Comparison of ENCODE assay signal across 20 cellular contexts in genomic region chr1:34827341-34827941, GRCh38. TPM values are rescaled to one million over a fixed set of nuclear protein-coding genes. Genes with fewer than 3 reads are reported as not detected.
DNase-seq lines count a peak whose midpoint lies in the region; ATAC-seq and TF ChIP-seq lines count a peak whose summit lies in the region.
"Had no signal": no experiment of that assay in that cellular context is flagged by ENCODE, and none has a peak within 500 bp of the region (broad histone marks: within the 10 kb centered on the region; RNA-seq: fewer than 3 reads in every experiment).

No MANE protein-coding gene starts in this region.

- H3K36me3 Mint-ChIP-seq in activated CD4-positive, alpha-beta T cell treated with anti-CD3 and anti-CD28 coated beads, Interleukin-2, amount 10 ng/mL, durations not matched to agents 24 days and 14 days (ENCODE audit: low read depth): no peaks in the 10 kb centered on the region
- no peaks in the 10 kb centered on the region for H3K36me3 Mint-ChIP-seq in activated CD4-positive, alpha-beta T cell treated with anti-CD3 and anti-CD28 coated beads, Interleukin-2, amount 10 ng/mL, durations not matched to agents 7 days and 5 days (ENCODE audit: low read depth)
- no peaks in the 10 kb centered on the region for H3K36me3 Mint-ChIP-seq in stimulated activated effector memory CD8-positive, alpha-beta T cell treated with anti-CD3 and anti-CD28 coated beads, Interleukin-12 subunit alpha, Interleukin-12 subunit beta, amount 100 ng/mL, for 72 hours

- CTCF ChIA-PET in activated CD4-positive, alpha-beta T cell treated with anti-CD3 and anti-CD28 coated beads, Interleukin-2, amount 10 ng/mL, durations not matched to agents 7 days and 5 days (lab: Charles Lee): interaction anchor here (1.1 to 1.3 kb wide), 2 partner anchors 11 to 33 kb away, joined by 4 read pairs; partner anchors contain the start of gene SMIM12

- no peak for ATAC-seq in lung (ENCODE audit: insufficient read depth, low FRiP score)
- no peak for ATAC-seq in stimulated activated effector memory CD8-positive, alpha-beta T cell treated with anti-CD3 and anti-CD28 coated beads, Interleukin-12 subunit alpha, Interleukin-12 subunit beta, amount 100 ng/mL, for 72 hours
- ATAC-seq: A549 had no signal

- no peaks in the 10 kb centered on the region for H3K36me3 ChIP-seq in lung (ENCODE audit: control insufficient read depth in 2 of 2, insufficient read depth in 2 of 2, low read length in 2 of 2)
- H3K36me3 ChIP-seq in HAP-1 (replicated peaks): no peaks in the 10 kb centered on the region

- H3K4me1 Mint-ChIP-seq in activated CD4-positive, alpha-beta T cell treated with anti-CD3 and anti-CD28 coated beads, Interleukin-2, amount 10 ng/mL, durations not matched to agents 24 days and 14 days: no peaks in the 10 kb centered on the region
- H3K4me1 Mint-ChIP-seq in activated CD4-positive, alpha-beta T cell treated with anti-CD3 and anti-CD28 coated beads, Interleukin-2, amount 10 ng/mL, durations not matched to agents 7 days and 5 days: no peaks in the 10 kb centered on the region
- H3K4me1 Mint-ChIP-seq in stimulated activated effector memory CD8-positive, alpha-beta T cell treated with anti-CD3 and anti-CD28 coated beads, Interleukin-12 subunit alpha, Interleukin-12 subunit beta, amount 100 ng/mL, for 72 hours: no peaks in the 10 kb centered on the region

- no peak overlapping the region for H3K4me3 Mint-ChIP-seq in activated CD4-positive, alpha-beta T cell treated with anti-CD3 and anti-CD28 coated beads, Interleukin-2, amount 10 ng/mL, durations not matched to agents 24 days and 14 days
- H3K4me3 Mint-ChIP-seq in activated CD4-positive, alpha-beta T cell treated with anti-CD3 and anti-CD28 coated beads, Interleukin-2, amount 10 ng/mL, durations not matched to agents 7 days and 5 days: no peak overlapping the region
- no peak overlapping the region for H3K4me3 Mint-ChIP-seq in stimulated activated effector memory CD8-positive, alpha-beta T cell treated with anti-CD3 and anti-CD28 coated beads, Interleukin-12 subunit alpha, Interleukin-12 subunit beta, amount 100 ng/mL, for 72 hours
- H3K4me3 Mint-ChIP-seq: CD4-positive, alpha-beta T cell had no signal

- H3K27ac ChIP-seq in lung (ENCODE audit: low read depth in 1 of 2, low read length in 1 of 2): no peak overlapping the region
- H3K27ac ChIP-seq: 22Rv1, A549, C4-2B, HL-60 had no signal

- no peaks in the 10 kb centered on the region for H3K9me3 Mint-ChIP-seq in activated CD4-positive, alpha-beta T cell treated with anti-CD3 and anti-CD28 coated beads, Interleukin-2, amount 10 ng/mL, durations not matched to agents 24 days and 14 days
- H3K9me3 Mint-ChIP-seq in activated CD4-positive, alpha-beta T cell treated with anti-CD3 and anti-CD28 coated beads, Interleukin-2, amount 10 ng/mL, durations not matched to agents 7 days and 5 days: no peaks in the 10 kb centered on the region
- H3K9me3 Mint-ChIP-seq in stimulated activated effector memory CD8-positive, alpha-beta T cell treated with anti-CD3 and anti-CD28 coated beads, Interleukin-12 subunit alpha, Interleukin-12 subunit beta, amount 100 ng/mL, for 72 hours: no peaks in the 10 kb centered on the region
- H3K9me3 Mint-ChIP-seq: CD4-positive, alpha-beta T cell had no signal

- intact Hi-C loops in activated CD4-positive, alpha-beta T cell treated with anti-CD3 and anti-CD28 coated beads, Interleukin-2, amount 10 ng/mL, durations not matched to agents 24 days and 14 days (cut with micrococcal nuclease): no loop called here

- in situ Hi-C loops in HAP-1 (cut with MboI; ENCODE audit: low sequenced_read_pairs): no loop called here

- H3K9me3 ChIP-seq in lung (ENCODE audit: control insufficient read depth in 2 of 2, insufficient read depth in 1 of 2, low read length in 1 of 2): no peaks in the 10 kb centered on the region
- no peaks in the 10 kb centered on the region for H3K9me3 ChIP-seq in HAP-1
- H3K9me3 ChIP-seq: A549, Caco-2 had no signal

- POLR2A ChIA-PET in activated CD4-positive, alpha-beta T cell treated with anti-CD3 and anti-CD28 coated beads, Interleukin-2, amount 10 ng/mL, durations not matched to agents 7 days and 5 days (lab: Charles Lee): no interaction called here

- peak; percentile 41 for DNase-seq in activated CD4-positive, alpha-beta T cell treated with anti-CD3 and anti-CD28 coated beads, Interleukin-2, amount 10 ng/mL, durations not matched to agents 24 days and 14 days
- no peak for DNase-seq in activated CD4-positive, alpha-beta T cell treated with anti-CD3 and anti-CD28 coated beads, Interleukin-2, amount 10 ng/mL, durations not matched to agents 7 days and 5 days
- DNase-seq in ecto neural progenitor cell (ENCODE audit: low spot score): peak; percentile 28
- DNase-seq in lung (ENCODE audit: low spot score): peak; percentile 10
- peak in 1 of 2 donors; percentile 38 for DNase-seq in stimulated activated effector memory CD8-positive, alpha-beta T cell treated with anti-CD3 and anti-CD28 coated beads, Interleukin-12 subunit alpha, Interleukin-12 subunit beta, amount 100 ng/mL, for 72 hours (ENCODE audit: low spot score in 2 of 2)
- DNase-seq in HAP-1 (ENCODE audit: low spot score in 2 of 2): no peak
- DNase-seq in islet precursor cell: no peak
- no peak for DNase-seq in pons (ENCODE audit: low spot score)
- DNase-seq: AML-193; Caco-2; CD4-positive, alpha-beta T cell; GOT3; H7; IMR-90 had no signal

- H3K27ac Mint-ChIP-seq in activated CD4-positive, alpha-beta T cell treated with anti-CD3 and anti-CD28 coated beads, Interleukin-2, amount 10 ng/mL, durations not matched to agents 24 days and 14 days: no peak overlapping the region
- H3K27ac Mint-ChIP-seq in activated CD4-positive, alpha-beta T cell treated with anti-CD3 and anti-CD28 coated beads, Interleukin-2, amount 10 ng/mL, durations not matched to agents 7 days and 5 days: no peak overlapping the region
- peak overlapping the region; percentile 10 for H3K27ac Mint-ChIP-seq in stimulated activated effector memory CD8-positive, alpha-beta T cell treated with anti-CD3 and anti-CD28 coated beads, Interleukin-12 subunit alpha, Interleukin-12 subunit beta, amount 100 ng/mL, for 72 hours
- H3K27ac Mint-ChIP-seq: CD4-positive, alpha-beta T cell had no signal

- peaks cover 0 to 12% of the 10 kb centered on the region in 2 donors for H3K4me1 ChIP-seq in lung (ENCODE audit: control insufficient read depth in 2 of 2, insufficient read depth in 2 of 2, low read length in 2 of 2)
- no peaks in the 10 kb centered on the region for H3K4me1 ChIP-seq in HAP-1
- H3K4me1 ChIP-seq: A549, Caco-2 had no signal

- H3K27me3 ChIP-seq in lung (ENCODE audit: control insufficient read depth, insufficient read depth) (no peaks in the 10 kb centered on the region), HAP-1 (ENCODE audit: low read depth) (peaks cover 4% of the 10 kb centered on the region; the same call in 1 of the 2 replicates)

- H3K27me3 Mint-ChIP-seq in activated CD4-positive, alpha-beta T cell treated with anti-CD3 and anti-CD28 coated beads, Interleukin-2, amount 10 ng/mL, durations not matched to agents 24 days and 14 days: no peaks in the 10 kb centered on the region
- no peaks in the 10 kb centered on the region for H3K27me3 Mint-ChIP-seq in activated CD4-positive, alpha-beta T cell treated with anti-CD3 and anti-CD28 coated beads, Interleukin-2, amount 10 ng/mL, durations not matched to agents 7 days and 5 days
- H3K27me3 Mint-ChIP-seq: CD4-positive, alpha-beta T cell had no signal

- no peak overlapping the region for H3K4me3 ChIP-seq in lung
- no peak overlapping the region for H3K4me3 ChIP-seq in HAP-1
- H3K4me3 ChIP-seq: A549 had no signal

- 93 to 95% methylated on average over 5 of the region's 5 CpGs for WGBS in lung, 2 donors

- TF ChIP-seq CTCF in lung (IDR thresholded peaks at IDR 0.05; ENCODE audit: control extremely low read depth, extremely low read depth): no peak

RNA-seq across cellular contexts. Expression of gene SMIM12, which starts 32.1 kb away (rescaled TPM):
- 63.2 TPM in 2 replicates for total RNA-seq in activated CD4-positive, alpha-beta T cell treated with anti-CD3 and anti-CD28 coated beads, Interleukin-2, amount 10 ng/mL, durations not matched to agents 24 days and 14 days
- total RNA-seq in activated CD4-positive, alpha-beta T cell treated with anti-CD3 and anti-CD28 coated beads, Interleukin-2, amount 10 ng/mL, durations not matched to agents 7 days and 5 days: 10 to 100 TPM; 44.4 to 54.8 TPM
- 10 to 100 TPM; 19.5 to 50.8 TPM for total RNA-seq in lung
- polyA plus RNA-seq in lung: 10 to 100 TPM; 17.9 to 67.8 TPM

RNA-seq across cellular contexts. Expression of gene GJA4, which starts 34.6 kb away (rescaled TPM):
- not detected in 2 replicates for total RNA-seq in activated CD4-positive, alpha-beta T cell treated with anti-CD3 and anti-CD28 coated beads, Interleukin-2, amount 10 ng/mL, durations not matched to agents 24 days and 14 days
- not detected for total RNA-seq in activated CD4-positive, alpha-beta T cell treated with anti-CD3 and anti-CD28 coated beads, Interleukin-2, amount 10 ng/mL, durations not matched to agents 7 days and 5 days
- total RNA-seq in lung: 10 to 100 TPM; 22.6 to 28.9 TPM
- 10 to 100 TPM in 1 of 2 donors, 1 to 10 TPM in 1; 6.4 to 16.1 TPM for polyA plus RNA-seq in lung
- total RNA-seq: Caco-2; CD4-positive, alpha-beta T cell; HT1080; IMR-90 had no signal
- polyA plus RNA-seq: A549, BJ, IMR-90 had no signal

RNA-seq across cellular contexts. Expression of gene GJB3, which starts 46.4 kb away (rescaled TPM):
- not detected in 2 replicates for total RNA-seq in activated CD4-positive, alpha-beta T cell treated with anti-CD3 and anti-CD28 coated beads, Interleukin-2, amount 10 ng/mL, durations not matched to agents 24 days and 14 days
- total RNA-seq in activated CD4-positive, alpha-beta T cell treated with anti-CD3 and anti-CD28 coated beads, Interleukin-2, amount 10 ng/mL, durations not matched to agents 7 days and 5 days: not detected
- under 1 TPM; 0.51 to 0.52 TPM for total RNA-seq in lung
- 1 to 10 TPM in 1 of 2 donors, under 1 TPM in 1; 0.79 to 2.5 TPM for polyA plus RNA-seq in lung
- total RNA-seq: CD4-positive, alpha-beta T cell; HT1080; IMR-90 had no signal
- polyA plus RNA-seq: BJ, IMR-90 had no signal

Comparison
In these comparisons a context has a peak if more than half of its experiments do, and no peak if none do; other contexts are left out.
1. DNase-seq: peak in activated CD4-positive, alpha-beta T cell treated with anti-CD3 and anti-CD28 coated beads, Interleukin-2, amount 10 ng/mL, durations not matched to agents 24 days and 14 days (single experiment), ecto neural progenitor cell (single experiment) and lung (single experiment); none in activated CD4-positive, alpha-beta T cell treated with anti-CD3 and anti-CD28 coated beads, Interleukin-2, amount 10 ng/mL, durations not matched to agents 7 days and 5 days (single experiment), HAP-1 (0 of 2), islet precursor cell (single experiment) and pons (single experiment).
2. RNA of gene GJA4, which starts 34.6 kb away (total RNA-seq): 22.6 to 28.9 TPM in lung; not detected in activated CD4-positive, alpha-beta T cell treated with anti-CD3 and anti-CD28 coated beads, Interleukin-2, amount 10 ng/mL, durations not matched to agents 24 days and 14 days and not detected in activated CD4-positive, alpha-beta T cell treated with anti-CD3 and anti-CD28 coated beads, Interleukin-2, amount 10 ng/mL, durations not matched to agents 7 days and 5 days; every median in the first group is over 10 times any median in the second.